Comparison of ENCODE assay signal across 1 cellular context in the genomic region with DNA sequence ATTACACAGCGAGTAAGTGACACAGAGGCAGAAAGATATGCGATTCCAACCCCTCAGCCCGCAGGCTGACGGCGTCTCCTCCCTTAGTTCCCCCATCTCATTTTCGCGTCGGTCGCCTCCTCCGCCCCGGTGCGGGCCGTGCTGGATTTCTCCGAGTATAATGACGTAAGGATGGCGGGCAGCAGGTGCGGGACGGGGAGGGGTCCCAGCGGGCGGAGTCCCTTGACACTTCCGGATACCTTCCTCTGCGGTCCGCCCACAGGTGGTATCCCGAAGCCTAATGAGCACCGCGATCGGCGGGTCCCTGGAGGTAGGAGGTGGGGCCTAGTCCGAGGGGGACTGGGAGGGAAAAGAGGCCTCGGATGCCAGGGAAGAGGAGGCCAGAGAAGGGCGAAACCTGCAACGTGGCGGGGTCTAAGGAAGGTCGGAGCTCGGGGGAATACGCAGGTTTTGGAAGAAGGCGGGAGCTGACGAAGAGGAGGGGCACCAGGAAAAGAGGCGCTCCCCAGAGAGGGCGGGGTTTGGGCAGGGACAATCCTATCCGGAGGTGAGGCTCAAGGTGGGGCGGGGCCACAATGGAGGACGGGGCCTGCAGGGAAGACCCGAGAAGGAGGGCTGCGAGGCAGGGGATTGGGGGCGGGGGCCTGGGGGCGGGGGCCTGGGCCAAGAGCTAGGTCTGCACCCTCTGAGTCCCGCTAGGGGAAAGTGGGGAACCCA.
A peak's percentile ranks its signal among the peaks of the same experiment; 100 is the strongest.
TF ChIP-seq lines count a peak whose summit lies in the region.

No MANE protein-coding gene starts in this region.

TF ChIP-seq in WTC11, 78 proteins besides CTCF, POLR2A, EP300 and RAD21 (continued from another document and continues in another):
- TF ChIP-seq ZNF138 (CRISPR knock-in tag; conservative IDR thresholded peaks at IDR 0.05) = no peak
- TF ChIP-seq, protein P1, sequence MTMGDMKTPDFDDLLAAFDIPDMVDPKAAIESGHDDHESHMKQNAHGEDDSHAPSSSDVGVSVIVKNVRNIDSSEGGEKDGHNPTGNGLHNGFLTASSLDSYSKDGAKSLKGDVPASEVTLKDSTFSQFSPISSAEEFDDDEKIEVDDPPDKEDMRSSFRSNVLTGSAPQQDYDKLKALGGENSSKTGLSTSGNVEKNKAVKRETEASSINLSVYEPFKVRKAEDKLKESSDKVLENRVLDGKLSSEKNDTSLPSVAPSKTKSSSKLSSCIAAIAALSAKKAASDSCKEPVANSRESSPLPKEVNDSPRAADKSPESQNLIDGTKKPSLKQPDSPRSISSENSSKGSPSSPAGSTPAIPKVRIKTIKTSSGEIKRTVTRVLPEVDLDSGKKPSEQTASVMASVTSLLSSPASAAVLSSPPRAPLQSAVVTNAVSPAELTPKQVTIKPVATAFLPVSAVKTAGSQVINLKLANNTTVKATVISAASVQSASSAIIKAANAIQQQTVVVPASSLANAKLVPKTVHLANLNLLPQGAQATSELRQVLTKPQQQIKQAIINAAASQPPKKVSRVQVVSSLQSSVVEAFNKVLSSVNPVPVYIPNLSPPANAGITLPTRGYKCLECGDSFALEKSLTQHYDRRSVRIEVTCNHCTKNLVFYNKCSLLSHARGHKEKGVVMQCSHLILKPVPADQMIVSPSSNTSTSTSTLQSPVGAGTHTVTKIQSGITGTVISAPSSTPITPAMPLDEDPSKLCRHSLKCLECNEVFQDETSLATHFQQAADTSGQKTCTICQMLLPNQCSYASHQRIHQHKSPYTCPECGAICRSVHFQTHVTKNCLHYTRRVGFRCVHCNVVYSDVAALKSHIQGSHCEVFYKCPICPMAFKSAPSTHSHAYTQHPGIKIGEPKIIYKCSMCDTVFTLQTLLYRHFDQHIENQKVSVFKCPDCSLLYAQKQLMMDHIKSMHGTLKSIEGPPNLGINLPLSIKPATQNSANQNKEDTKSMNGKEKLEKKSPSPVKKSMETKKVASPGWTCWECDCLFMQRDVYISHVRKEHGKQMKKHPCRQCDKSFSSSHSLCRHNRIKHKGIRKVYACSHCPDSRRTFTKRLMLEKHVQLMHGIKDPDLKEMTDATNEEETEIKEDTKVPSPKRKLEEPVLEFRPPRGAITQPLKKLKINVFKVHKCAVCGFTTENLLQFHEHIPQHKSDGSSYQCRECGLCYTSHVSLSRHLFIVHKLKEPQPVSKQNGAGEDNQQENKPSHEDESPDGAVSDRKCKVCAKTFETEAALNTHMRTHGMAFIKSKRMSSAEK (CRISPR knock-in tag; IDR thresholded peaks at IDR 0.05; ENCODE audit: borderline replicate concordance) = no peak
- peak; percentile 22; the same call in 1 of the 2 replicates for TF ChIP-seq NFYB (CRISPR knock-in tag; conservative IDR thresholded peaks at IDR 0.05; ENCODE audit: low read depth)
- TF ChIP-seq GTF2I (CRISPR knock-in tag; conservative IDR thresholded peaks at IDR 0.05) = no peak
- TF ChIP-seq MYBL2 (CRISPR knock-in tag; IDR thresholded peaks at IDR 0.05) = no peak
- TF ChIP-seq, protein P2, sequence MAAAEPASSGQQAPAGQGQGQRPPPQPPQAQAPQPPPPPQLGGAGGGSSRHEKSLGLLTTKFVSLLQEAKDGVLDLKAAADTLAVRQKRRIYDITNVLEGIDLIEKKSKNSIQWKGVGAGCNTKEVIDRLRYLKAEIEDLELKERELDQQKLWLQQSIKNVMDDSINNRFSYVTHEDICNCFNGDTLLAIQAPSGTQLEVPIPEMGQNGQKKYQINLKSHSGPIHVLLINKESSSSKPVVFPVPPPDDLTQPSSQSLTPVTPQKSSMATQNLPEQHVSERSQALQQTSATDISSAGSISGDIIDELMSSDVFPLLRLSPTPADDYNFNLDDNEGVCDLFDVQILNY (CRISPR knock-in tag; IDR thresholded peaks at IDR 0.05) = peak; percentile 71
- 0 out of 2 replicates have a peak, but pooled peaks have one; percentile 48 for TF ChIP-seq FOXK1 (CRISPR knock-in tag; IDR thresholded peaks at IDR 0.05)
- no peak for TF ChIP-seq NR2C2 (CRISPR knock-in tag; IDR thresholded peaks at IDR 0.05)
- no peak for TF ChIP-seq HMGA2 (CRISPR knock-in tag; IDR thresholded peaks at IDR 0.05)
- no peak for TF ChIP-seq MXD4 (CRISPR knock-in tag; IDR thresholded peaks at IDR 0.05; ENCODE audit: borderline replicate concordance)
- no peak for TF ChIP-seq CREM (CRISPR knock-in tag; IDR thresholded peaks at IDR 0.05)
- no peak for TF ChIP-seq TCF7 (CRISPR knock-in tag; IDR thresholded peaks at IDR 0.05; ENCODE audit: low read depth)
- TF ChIP-seq, protein P3, sequence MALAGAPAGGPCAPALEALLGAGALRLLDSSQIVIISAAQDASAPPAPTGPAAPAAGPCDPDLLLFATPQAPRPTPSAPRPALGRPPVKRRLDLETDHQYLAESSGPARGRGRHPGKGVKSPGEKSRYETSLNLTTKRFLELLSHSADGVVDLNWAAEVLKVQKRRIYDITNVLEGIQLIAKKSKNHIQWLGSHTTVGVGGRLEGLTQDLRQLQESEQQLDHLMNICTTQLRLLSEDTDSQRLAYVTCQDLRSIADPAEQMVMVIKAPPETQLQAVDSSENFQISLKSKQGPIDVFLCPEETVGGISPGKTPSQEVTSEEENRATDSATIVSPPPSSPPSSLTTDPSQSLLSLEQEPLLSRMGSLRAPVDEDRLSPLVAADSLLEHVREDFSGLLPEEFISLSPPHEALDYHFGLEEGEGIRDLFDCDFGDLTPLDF (CRISPR knock-in tag; IDR thresholded peaks at IDR 0.05) = no peak
- TF ChIP-seq, protein P4, sequence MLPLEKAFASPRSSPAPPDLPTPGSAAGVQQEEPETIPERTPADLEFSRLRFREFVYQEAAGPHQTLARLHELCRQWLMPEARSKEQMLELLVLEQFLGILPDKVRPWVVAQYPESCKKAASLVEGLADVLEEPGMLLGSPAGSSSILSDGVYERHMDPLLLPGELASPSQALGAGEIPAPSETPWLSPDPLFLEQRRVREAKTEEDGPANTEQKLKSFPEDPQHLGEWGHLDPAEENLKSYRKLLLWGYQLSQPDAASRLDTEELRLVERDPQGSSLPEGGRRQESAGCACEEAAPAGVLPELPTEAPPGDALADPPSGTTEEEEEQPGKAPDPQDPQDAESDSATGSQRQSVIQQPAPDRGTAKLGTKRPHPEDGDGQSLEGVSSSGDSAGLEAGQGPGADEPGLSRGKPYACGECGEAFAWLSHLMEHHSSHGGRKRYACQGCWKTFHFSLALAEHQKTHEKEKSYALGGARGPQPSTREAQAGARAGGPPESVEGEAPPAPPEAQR (CRISPR knock-in tag; IDR thresholded peaks at IDR 0.05) = no peak
- TF ChIP-seq, protein P5, sequence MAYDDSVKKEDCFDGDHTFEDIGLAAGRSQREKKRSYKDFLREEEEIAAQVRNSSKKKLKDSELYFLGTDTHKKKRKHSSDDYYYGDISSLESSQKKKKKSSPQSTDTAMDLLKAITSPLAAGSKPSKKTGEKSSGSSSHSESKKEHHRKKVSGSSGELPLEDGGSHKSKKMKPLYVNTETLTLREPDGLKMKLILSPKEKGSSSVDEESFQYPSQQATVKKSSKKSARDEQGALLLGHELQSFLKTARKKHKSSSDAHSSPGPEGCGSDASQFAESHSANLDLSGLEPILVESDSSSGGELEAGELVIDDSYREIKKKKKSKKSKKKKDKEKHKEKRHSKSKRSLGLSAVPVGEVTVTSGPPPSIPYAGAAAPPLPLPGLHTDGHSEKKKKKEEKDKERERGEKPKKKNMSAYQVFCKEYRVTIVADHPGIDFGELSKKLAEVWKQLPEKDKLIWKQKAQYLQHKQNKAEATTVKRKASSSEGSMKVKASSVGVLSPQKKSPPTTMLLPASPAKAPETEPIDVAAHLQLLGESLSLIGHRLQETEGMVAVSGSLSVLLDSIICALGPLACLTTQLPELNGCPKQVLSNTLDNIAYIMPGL (CRISPR knock-in tag; IDR thresholded peaks at IDR 0.05) = 0 out of 2 replicates have a peak, but pooled peaks have one; percentile 58
- no peak for TF ChIP-seq CREB1 (CRISPR knock-in tag; IDR thresholded peaks at IDR 0.05)
- no peak for TF ChIP-seq ETV6 (CRISPR knock-in tag; IDR thresholded peaks at IDR 0.05)
- no peak for TF ChIP-seq SMAD4 (CRISPR knock-in tag; IDR thresholded peaks at IDR 0.05)
- no peak for TF ChIP-seq ZNF416 (CRISPR knock-in tag; IDR thresholded peaks at IDR 0.05)
- no peak for TF ChIP-seq JUN (CRISPR knock-in tag; IDR thresholded peaks at IDR 0.05)
- 0 out of 2 replicates have a peak, but pooled peaks have one; percentile 12 for TF ChIP-seq FOXP1 (CRISPR knock-in tag; IDR thresholded peaks at IDR 0.05; ENCODE audit: borderline replicate concordance)
- TF ChIP-seq, protein P6, sequence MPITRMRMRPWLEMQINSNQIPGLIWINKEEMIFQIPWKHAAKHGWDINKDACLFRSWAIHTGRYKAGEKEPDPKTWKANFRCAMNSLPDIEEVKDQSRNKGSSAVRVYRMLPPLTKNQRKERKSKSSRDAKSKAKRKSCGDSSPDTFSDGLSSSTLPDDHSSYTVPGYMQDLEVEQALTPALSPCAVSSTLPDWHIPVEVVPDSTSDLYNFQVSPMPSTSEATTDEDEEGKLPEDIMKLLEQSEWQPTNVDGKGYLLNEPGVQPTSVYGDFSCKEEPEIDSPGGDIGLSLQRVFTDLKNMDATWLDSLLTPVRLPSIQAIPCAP (CRISPR knock-in tag; IDR thresholded peaks at IDR 0.05) = no peak
- TF ChIP-seq, protein P7, sequence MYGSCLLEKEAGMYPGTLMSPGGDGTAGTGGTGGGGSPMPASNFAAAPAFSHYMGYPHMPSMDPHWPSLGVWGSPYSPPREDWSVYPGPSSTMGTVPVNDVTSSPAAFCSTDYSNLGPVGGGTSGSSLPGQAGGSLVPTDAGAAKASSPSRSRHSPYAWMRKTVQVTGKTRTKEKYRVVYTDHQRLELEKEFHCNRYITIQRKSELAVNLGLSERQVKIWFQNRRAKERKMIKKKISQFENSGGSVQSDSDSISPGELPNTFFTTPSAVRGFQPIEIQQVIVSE (CRISPR knock-in tag; IDR thresholded peaks at IDR 0.05; ENCODE audit: borderline replicate concordance) = no peak
- TF ChIP-seq PRRX2 (CRISPR knock-in tag; IDR thresholded peaks at IDR 0.05) = no peak
- no peak for TF ChIP-seq ZNF121 (CRISPR knock-in tag; IDR thresholded peaks at IDR 0.05)
- TF ChIP-seq, protein P8, sequence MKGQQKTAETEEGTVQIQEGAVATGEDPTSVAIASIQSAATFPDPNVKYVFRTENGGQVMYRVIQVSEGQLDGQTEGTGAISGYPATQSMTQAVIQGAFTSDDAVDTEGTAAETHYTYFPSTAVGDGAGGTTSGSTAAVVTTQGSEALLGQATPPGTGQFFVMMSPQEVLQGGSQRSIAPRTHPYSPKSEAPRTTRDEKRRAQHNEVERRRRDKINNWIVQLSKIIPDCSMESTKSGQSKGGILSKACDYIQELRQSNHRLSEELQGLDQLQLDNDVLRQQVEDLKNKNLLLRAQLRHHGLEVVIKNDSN (CRISPR knock-in tag; IDR thresholded peaks at IDR 0.05) = no peak
- TF ChIP-seq, protein P9, sequence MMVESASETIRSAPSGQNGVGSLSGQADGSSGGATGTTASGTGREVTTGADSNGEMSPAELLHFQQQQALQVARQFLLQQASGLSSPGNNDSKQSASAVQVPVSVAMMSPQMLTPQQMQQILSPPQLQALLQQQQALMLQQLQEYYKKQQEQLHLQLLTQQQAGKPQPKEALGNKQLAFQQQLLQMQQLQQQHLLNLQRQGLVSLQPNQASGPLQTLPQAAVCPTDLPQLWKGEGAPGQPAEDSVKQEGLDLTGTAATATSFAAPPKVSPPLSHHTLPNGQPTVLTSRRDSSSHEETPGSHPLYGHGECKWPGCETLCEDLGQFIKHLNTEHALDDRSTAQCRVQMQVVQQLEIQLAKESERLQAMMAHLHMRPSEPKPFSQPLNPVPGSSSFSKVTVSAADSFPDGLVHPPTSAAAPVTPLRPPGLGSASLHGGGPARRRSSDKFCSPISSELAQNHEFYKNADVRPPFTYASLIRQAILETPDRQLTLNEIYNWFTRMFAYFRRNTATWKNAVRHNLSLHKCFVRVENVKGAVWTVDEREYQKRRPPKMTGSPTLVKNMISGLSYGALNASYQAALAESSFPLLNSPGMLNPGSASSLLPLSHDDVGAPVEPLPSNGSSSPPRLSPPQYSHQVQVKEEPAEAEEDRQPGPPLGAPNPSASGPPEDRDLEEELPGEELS (CRISPR knock-in tag; IDR thresholded peaks at IDR 0.05) = 0 out of 2 replicates have a peak, but pooled peaks have one; percentile 47
- no peak for TF ChIP-seq EMX1 (CRISPR knock-in tag; IDR thresholded peaks at IDR 0.05)
- TF ChIP-seq ZNF423 (CRISPR knock-in tag; IDR thresholded peaks at IDR 0.05) = no peak
- no peak for TF ChIP-seq CBFB (CRISPR knock-in tag; IDR thresholded peaks at IDR 0.05; ENCODE audit: low read depth)
- no peak for TF ChIP-seq ZNF219 (CRISPR knock-in tag; IDR thresholded peaks at IDR 0.05; ENCODE audit: borderline replicate concordance)
- TF ChIP-seq ZNF671 (CRISPR knock-in tag; IDR thresholded peaks at IDR 0.05) = no peak
- TF ChIP-seq JAZF1 (CRISPR knock-in tag; IDR thresholded peaks at IDR 0.05) = no peak
- TF ChIP-seq, protein P10, sequence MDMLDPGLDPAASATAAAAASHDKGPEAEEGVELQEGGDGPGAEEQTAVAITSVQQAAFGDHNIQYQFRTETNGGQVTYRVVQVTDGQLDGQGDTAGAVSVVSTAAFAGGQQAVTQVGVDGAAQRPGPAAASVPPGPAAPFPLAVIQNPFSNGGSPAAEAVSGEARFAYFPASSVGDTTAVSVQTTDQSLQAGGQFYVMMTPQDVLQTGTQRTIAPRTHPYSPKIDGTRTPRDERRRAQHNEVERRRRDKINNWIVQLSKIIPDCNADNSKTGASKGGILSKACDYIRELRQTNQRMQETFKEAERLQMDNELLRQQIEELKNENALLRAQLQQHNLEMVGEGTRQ (CRISPR knock-in tag; IDR thresholded peaks at IDR 0.05) = no peak
- TF ChIP-seq SOX15 (CRISPR knock-in tag; IDR thresholded peaks at IDR 0.05) = no peak
- TF ChIP-seq, protein P11, sequence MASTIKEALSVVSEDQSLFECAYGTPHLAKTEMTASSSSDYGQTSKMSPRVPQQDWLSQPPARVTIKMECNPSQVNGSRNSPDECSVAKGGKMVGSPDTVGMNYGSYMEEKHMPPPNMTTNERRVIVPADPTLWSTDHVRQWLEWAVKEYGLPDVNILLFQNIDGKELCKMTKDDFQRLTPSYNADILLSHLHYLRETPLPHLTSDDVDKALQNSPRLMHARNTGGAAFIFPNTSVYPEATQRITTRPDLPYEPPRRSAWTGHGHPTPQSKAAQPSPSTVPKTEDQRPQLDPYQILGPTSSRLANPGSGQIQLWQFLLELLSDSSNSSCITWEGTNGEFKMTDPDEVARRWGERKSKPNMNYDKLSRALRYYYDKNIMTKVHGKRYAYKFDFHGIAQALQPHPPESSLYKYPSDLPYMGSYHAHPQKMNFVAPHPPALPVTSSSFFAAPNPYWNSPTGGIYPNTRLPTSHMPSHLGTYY (CRISPR knock-in tag; IDR thresholded peaks at IDR 0.05) = no peak
- TF ChIP-seq FOXJ3 (CRISPR knock-in tag; IDR thresholded peaks at IDR 0.05; ENCODE audit: borderline replicate concordance) = no peak
- TF ChIP-seq, protein P12, sequence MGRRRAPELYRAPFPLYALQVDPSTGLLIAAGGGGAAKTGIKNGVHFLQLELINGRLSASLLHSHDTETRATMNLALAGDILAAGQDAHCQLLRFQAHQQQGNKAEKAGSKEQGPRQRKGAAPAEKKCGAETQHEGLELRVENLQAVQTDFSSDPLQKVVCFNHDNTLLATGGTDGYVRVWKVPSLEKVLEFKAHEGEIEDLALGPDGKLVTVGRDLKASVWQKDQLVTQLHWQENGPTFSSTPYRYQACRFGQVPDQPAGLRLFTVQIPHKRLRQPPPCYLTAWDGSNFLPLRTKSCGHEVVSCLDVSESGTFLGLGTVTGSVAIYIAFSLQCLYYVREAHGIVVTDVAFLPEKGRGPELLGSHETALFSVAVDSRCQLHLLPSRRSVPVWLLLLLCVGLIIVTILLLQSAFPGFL (CRISPR knock-in tag; IDR thresholded peaks at IDR 0.05; ENCODE audit: borderline replicate concordance) = no peak
